ENCODE assay signal across 1 cellular context in the genomic region with DNA sequence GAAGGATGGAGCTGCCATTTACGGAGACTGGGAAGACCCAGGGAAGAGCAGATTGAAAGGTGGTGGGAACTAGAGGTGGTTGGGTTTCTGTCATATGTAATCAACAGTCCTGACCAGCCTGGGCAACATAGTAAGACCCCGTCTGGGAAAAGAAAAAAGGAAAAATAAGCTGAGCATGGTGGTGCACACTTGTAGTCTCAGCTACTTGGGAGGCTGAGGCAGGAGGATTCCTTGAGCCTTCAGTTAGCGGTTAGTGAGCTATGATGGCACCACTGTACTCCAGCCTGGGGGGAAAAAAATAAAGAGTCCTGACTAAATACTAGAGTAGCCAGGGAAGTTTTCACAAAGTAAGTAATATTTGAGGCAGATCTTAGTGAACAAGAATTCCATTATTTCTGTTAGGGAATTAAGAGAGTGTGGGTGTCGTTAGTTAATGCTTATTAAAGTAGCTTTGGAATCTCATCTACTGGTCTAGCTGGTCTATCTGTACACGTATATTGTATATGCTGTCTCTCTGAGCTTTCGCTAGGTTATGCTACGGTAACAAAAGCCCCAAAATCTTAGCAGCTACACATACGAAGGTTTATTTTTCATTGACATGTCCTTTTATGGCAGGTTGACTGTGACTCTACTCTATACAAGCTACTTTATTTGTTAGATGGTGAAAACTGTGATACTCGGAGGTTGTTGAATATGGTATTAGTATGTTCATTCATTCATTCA.
TF ChIP-seq lines count a peak whose summit lies in the region.

No MANE protein-coding gene starts in this region.

TF ChIP-seq in HepG2, 621 proteins besides CTCF, POLR2A, EP300 and RAD21 (continues in another document):
- 0 out of 2 replicates have a peak, but pooled peaks have one; percentile 11 for TF ChIP-seq IRF9 (CRISPR knock-in tag; IDR thresholded peaks at IDR 0.05; ENCODE audit: borderline replicate concordance)
- TF ChIP-seq PHB2 (IDR thresholded peaks at IDR 0.05; ENCODE audit: partially characterized antibody), result no peak
- TF ChIP-seq ELF3 (CRISPR knock-in tag; IDR thresholded peaks at IDR 0.05), result 0 out of 2 replicates have a peak, but pooled peaks have one; percentile 30
- 0 out of 2 replicates have a peak, but pooled peaks have one; percentile 59 for TF ChIP-seq ZNF235 (CRISPR knock-in tag; IDR thresholded peaks at IDR 0.05; ENCODE audit: borderline replicate concordance)
- peak; percentile 8 for TF ChIP-seq YY1 (IDR thresholded peaks at IDR 0.05; ENCODE audit: insufficient read depth, insufficient replicate concordance, low read depth, low read length)
- no peak for TF ChIP-seq ZNF256 (CRISPR knock-in tag; conservative IDR thresholded peaks at IDR 0.05)
- no peak for TF ChIP-seq TEAD3 (CRISPR knock-in tag; optimal IDR thresholded peaks at IDR 0.05; ENCODE audit: borderline replicate concordance)
- TF ChIP-seq, protein P1, sequence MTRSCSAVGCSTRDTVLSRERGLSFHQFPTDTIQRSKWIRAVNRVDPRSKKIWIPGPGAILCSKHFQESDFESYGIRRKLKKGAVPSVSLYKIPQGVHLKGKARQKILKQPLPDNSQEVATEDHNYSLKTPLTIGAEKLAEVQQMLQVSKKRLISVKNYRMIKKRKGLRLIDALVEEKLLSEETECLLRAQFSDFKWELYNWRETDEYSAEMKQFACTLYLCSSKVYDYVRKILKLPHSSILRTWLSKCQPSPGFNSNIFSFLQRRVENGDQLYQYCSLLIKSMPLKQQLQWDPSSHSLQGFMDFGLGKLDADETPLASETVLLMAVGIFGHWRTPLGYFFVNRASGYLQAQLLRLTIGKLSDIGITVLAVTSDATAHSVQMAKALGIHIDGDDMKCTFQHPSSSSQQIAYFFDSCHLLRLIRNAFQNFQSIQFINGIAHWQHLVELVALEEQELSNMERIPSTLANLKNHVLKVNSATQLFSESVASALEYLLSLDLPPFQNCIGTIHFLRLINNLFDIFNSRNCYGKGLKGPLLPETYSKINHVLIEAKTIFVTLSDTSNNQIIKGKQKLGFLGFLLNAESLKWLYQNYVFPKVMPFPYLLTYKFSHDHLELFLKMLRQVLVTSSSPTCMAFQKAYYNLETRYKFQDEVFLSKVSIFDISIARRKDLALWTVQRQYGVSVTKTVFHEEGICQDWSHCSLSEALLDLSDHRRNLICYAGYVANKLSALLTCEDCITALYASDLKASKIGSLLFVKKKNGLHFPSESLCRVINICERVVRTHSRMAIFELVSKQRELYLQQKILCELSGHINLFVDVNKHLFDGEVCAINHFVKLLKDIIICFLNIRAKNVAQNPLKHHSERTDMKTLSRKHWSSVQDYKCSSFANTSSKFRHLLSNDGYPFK (CRISPR knock-in tag; IDR thresholded peaks at IDR 0.05; ENCODE audit: borderline replicate concordance), result 0 out of 2 replicates have a peak, but pooled peaks have one; percentile 5
- TF ChIP-seq HIVEP1 (CRISPR knock-in tag; IDR thresholded peaks at IDR 0.05), result 0 out of 2 replicates have a peak, but pooled peaks have one; percentile 1
- no peak for TF ChIP-seq ZNF770 (CRISPR knock-in tag; IDR thresholded peaks at IDR 0.05)
- no peak for TF ChIP-seq NR0B2 (CRISPR knock-in tag; IDR thresholded peaks at IDR 0.05)
- TF ChIP-seq, protein P2, sequence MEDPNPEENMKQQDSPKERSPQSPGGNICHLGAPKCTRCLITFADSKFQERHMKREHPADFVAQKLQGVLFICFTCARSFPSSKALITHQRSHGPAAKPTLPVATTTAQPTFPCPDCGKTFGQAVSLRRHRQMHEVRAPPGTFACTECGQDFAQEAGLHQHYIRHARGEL (CRISPR knock-in tag; IDR thresholded peaks at IDR 0.05), result 0 out of 2 replicates have a peak, but pooled peaks have one; percentile 21
- TF ChIP-seq NFRKB (IDR thresholded peaks at IDR 0.05), result no peak
- no peak for TF ChIP-seq ZNF496 (CRISPR knock-in tag; IDR thresholded peaks at IDR 0.05; ENCODE audit: insufficient replicate concordance)
- TF ChIP-seq TFDP2 (CRISPR knock-in tag; IDR thresholded peaks at IDR 0.05), result no peak
- no peak for TF ChIP-seq EZH2 (conservative IDR thresholded peaks at IDR 0.05; ENCODE audit: low read depth, low read length)
- no peak for TF ChIP-seq MAF1 (CRISPR knock-in tag; IDR thresholded peaks at IDR 0.05; ENCODE audit: borderline replicate concordance)
- no peak for TF ChIP-seq MZF1 (CRISPR knock-in tag; IDR thresholded peaks at IDR 0.05; ENCODE audit: borderline replicate concordance)
- TF ChIP-seq BRD4 (CRISPR knock-in tag; IDR thresholded peaks at IDR 0.05), result no peak
- no peak for TF ChIP-seq HOXA3 (CRISPR knock-in tag; IDR thresholded peaks at IDR 0.05)
- 0 out of 2 replicates have a peak, but pooled peaks have one; percentile 62 for TF ChIP-seq ZNF724P (CRISPR knock-in tag; IDR thresholded peaks at IDR 0.05; ENCODE audit: borderline replicate concordance)
- TF ChIP-seq, protein P3, sequence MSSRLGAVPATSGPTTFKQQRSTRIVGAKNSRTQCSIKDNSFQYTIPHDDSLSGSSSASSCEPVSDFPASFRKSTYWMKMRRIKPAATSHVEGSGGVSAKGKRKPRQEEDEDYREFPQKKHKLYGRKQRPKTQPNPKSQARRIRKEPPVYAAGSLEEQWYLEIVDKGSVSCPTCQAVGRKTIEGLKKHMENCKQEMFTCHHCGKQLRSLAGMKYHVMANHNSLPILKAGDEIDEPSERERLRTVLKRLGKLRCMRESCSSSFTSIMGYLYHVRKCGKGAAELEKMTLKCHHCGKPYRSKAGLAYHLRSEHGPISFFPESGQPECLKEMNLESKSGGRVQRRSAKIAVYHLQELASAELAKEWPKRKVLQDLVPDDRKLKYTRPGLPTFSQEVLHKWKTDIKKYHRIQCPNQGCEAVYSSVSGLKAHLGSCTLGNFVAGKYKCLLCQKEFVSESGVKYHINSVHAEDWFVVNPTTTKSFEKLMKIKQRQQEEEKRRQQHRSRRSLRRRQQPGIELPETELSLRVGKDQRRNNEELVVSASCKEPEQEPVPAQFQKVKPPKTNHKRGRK (CRISPR knock-in tag; IDR thresholded peaks at IDR 0.05), result no peak
- no peak for TF ChIP-seq ZNF580 (CRISPR knock-in tag; IDR thresholded peaks at IDR 0.05; ENCODE audit: borderline replicate concordance, low read depth)
- no peak for TF ChIP-seq RXRA (CRISPR knock-in tag; IDR thresholded peaks at IDR 0.05)
- no peak for TF ChIP-seq ZNF605 (CRISPR knock-in tag; IDR thresholded peaks at IDR 0.05)
- TF ChIP-seq STAT6 (CRISPR knock-in tag; IDR thresholded peaks at IDR 0.05; ENCODE audit: borderline replicate concordance), result no peak
- no peak for TF ChIP-seq ZNF10 (CRISPR knock-in tag; IDR thresholded peaks at IDR 0.05; ENCODE audit: borderline replicate concordance, low read depth)
- TF ChIP-seq, protein P4, sequence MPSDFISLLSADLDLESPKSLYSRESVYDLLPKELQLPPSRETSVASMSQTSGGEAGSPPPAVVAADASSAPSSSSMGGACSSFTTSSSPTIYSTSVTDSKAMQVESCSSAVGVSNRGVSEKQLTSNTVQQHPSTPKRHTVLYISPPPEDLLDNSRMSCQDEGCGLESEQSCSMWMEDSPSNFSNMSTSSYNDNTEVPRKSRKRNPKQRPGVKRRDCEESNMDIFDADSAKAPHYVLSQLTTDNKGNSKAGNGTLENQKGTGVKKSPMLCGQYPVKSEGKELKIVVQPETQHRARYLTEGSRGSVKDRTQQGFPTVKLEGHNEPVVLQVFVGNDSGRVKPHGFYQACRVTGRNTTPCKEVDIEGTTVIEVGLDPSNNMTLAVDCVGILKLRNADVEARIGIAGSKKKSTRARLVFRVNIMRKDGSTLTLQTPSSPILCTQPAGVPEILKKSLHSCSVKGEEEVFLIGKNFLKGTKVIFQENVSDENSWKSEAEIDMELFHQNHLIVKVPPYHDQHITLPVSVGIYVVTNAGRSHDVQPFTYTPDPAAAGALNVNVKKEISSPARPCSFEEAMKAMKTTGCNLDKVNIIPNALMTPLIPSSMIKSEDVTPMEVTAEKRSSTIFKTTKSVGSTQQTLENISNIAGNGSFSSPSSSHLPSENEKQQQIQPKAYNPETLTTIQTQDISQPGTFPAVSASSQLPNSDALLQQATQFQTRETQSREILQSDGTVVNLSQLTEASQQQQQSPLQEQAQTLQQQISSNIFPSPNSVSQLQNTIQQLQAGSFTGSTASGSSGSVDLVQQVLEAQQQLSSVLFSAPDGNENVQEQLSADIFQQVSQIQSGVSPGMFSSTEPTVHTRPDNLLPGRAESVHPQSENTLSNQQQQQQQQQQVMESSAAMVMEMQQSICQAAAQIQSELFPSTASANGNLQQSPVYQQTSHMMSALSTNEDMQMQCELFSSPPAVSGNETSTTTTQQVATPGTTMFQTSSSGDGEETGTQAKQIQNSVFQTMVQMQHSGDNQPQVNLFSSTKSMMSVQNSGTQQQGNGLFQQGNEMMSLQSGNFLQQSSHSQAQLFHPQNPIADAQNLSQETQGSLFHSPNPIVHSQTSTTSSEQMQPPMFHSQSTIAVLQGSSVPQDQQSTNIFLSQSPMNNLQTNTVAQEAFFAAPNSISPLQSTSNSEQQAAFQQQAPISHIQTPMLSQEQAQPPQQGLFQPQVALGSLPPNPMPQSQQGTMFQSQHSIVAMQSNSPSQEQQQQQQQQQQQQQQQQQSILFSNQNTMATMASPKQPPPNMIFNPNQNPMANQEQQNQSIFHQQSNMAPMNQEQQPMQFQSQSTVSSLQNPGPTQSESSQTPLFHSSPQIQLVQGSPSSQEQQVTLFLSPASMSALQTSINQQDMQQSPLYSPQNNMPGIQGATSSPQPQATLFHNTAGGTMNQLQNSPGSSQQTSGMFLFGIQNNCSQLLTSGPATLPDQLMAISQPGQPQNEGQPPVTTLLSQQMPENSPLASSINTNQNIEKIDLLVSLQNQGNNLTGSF (CRISPR knock-in tag; IDR thresholded peaks at IDR 0.05), result no peak
- no peak for TF ChIP-seq SP2 (CRISPR knock-in tag; IDR thresholded peaks at IDR 0.05)
